Comparison of ENCODE assay signal across 28 cellular contexts in the genomic region with DNA sequence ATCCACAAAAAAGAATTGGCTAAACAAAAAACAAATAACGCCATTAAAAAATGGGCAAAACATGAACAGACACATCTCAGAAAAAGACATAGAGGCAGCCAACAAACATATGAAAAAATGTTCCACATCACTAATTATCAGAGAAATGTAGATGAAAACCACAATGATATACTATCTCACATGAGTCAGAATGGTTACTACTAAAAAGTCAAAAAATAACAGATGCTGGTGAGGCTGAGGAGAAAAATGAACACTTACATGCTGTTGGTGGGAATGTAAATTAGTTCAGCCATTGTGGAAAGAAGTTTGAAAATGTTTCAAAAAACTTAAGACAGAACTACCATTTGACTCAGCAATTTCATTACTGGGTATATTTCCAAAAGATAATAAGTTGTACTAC.
"Had no signal": no experiment of that assay in that cellular context is flagged by ENCODE, and none has a peak within 500 bp of the region (broad histone marks: within the 10 kb centered on the region; RNA-seq: fewer than 3 reads in every experiment).

No MANE protein-coding gene starts in this region.

- DNase-seq: activated CD4-positive, alpha-beta T cell treated with anti-CD3 and anti-CD28 coated beads for 1 hour; activated CD4-positive, alpha-beta T cell treated with anti-CD3 and anti-CD28 coated beads, Interleukin-2, amount 10 ng/mL, durations not matched to agents 7 days and 5 days; activated CD8-positive, alpha-beta T cell treated with anti-CD3 and anti-CD28 coated beads for 36 hours; activated gamma-delta T cell treated with Interleukin-2 at 50 U/mL for 16 hours; activated naive CD8-positive, alpha-beta T cell treated with anti-CD3 and anti-CD28 coated beads, Interleukin-2, amount 50 U/mL, for 24 hours; activated T-cell treated with anti-CD3 and anti-CD28 coated beads, Interleukin-2, amount 50 U/mL, for 4 hours; cortex of kidney; head of caudate nucleus; hippocampal formation; kidney; left colon; midbrain; naive thymus-derived CD4-positive, alpha-beta T cell; nucleus accumbens; pancreas; retina; small intestine; stimulated activated CD4-positive, alpha-beta T cell treated with anti-CD3 and anti-CD28 coated beads, Interleukin-4, amount 100 ng/mL, for 24 hours; substantia nigra; T-helper 2 cell; upper lobe of left lung had no signal

- ATAC-seq: activated CD8-positive, alpha-beta T cell treated with anti-CD3 and anti-CD28 coated beads for 36 hours; activated naive CD8-positive, alpha-beta T cell treated with anti-CD3 and anti-CD28 coated beads, Interleukin-2, amount 50 U/mL, for 24 hours; activated T-cell treated with anti-CD3 and anti-CD28 coated beads, Interleukin-2, amount 50 U/mL, for 4 hours; activated T-helper 17 cell treated with anti-CD3 and anti-CD28 coated beads, Interleukin-2, amount 50 U/mL, for 72 hours; gastroesophageal sphincter; left colon; naive thymus-derived CD4-positive, alpha-beta T cell; pancreas; sciatic nerve; stimulated activated effector memory CD8-positive, alpha-beta T cell treated with anti-CD3 and anti-CD28 coated beads, Interleukin-12 subunit alpha, Interleukin-12 subunit beta, amount 100 ng/mL, for 72 hours; WTC11 had no signal

- FAIRE-seq: endothelial cell of umbilical vein, kidney, pancreas, small intestine had no signal

- H3K4me3 ChIP-seq: gastroesophageal sphincter, pancreas, prostate gland, upper lobe of left lung had no signal
